In genomic region chr4:153741529-153741928, GRCh38 we compare ENCODE assay signal across 13 cellular contexts.
DNase-seq lines count a peak whose midpoint lies in the region; TF ChIP-seq lines count a peak whose summit lies in the region.
"Had no signal": no experiment of that assay in that cellular context is flagged by ENCODE, and none has a peak within 500 bp of the region (broad histone marks: within the 10 kb centered on the region; RNA-seq: fewer than 3 reads in every experiment).

No MANE protein-coding gene starts in this region.

- H3K36me3 ChIP-seq in BLaER1 (peaks cover 6% of the 10 kb centered on the region; the same call in 1 of the 2 replicates), WERI-Rb-1 (no peaks in the 10 kb centered on the region; the same call in 1 of the 2 replicates)
- H3K36me3 ChIP-seq in BLaER1 treated with 17β-estradiol and CSF1 and Interleukin-3, amounts not matched to agents 10 nM and 100 nM = peaks cover 0 to 24% (median 9%) of the 10 kb centered on the region in 11 experiments; a peak in 11 of 22 replicates
- H3K36me3 ChIP-seq: BE2C, HAP-1 had no signal

- H3K27ac ChIP-seq in BLaER1 (no peak overlapping the region), WERI-Rb-1 (no peak overlapping the region)
- H3K27ac ChIP-seq in BLaER1 treated with 17β-estradiol and CSF1 and Interleukin-3, amounts not matched to agents 10 nM and 100 nM = peak overlapping the region in 6 of 11 experiments; percentile 1 to 81 (median 48); a peak in 10 of 22 replicates
- H3K27ac ChIP-seq: GM23248 had no signal

- TF ChIP-seq CTCF in WERI-Rb-1 (IDR thresholded peaks at IDR 0.05; ENCODE audit: low read depth, low read length) = no peak

- peaks cover 6% of the 10 kb centered on the region for H3K36me3 Mint-ChIP-seq in dendritic cell treated with granulocyte-macrophage colony-stimulating factor and Interleukin-4, amounts not matched to agents 40 ng/mL and 50 ng/mL, for 4 days (ENCODE audit: low read depth)

- no peaks in the 10 kb centered on the region for H4K20me1 ChIP-seq in BLaER1
- no peaks in the 10 kb centered on the region for H4K20me1 ChIP-seq in BLaER1 treated with 17β-estradiol and CSF1 and Interleukin-3, amounts not matched to agents 10 nM and 100 nM

- no peak overlapping the region for H3K9ac ChIP-seq in BLaER1
- H3K9ac ChIP-seq in BLaER1 treated with 17β-estradiol and CSF1 and Interleukin-3, amounts not matched to agents 10 nM and 100 nM = peak overlapping the region in 2 of 11 experiments; percentile 45 to 55; a peak in 3 of 22 replicates
- H3K9ac ChIP-seq: GM23248 had no signal

- H3K4me3 Mint-ChIP-seq in dendritic cell treated with granulocyte-macrophage colony-stimulating factor and Interleukin-4, amounts not matched to agents 40 ng/mL and 50 ng/mL, for 4 days = no peak overlapping the region
- H3K4me3 Mint-ChIP-seq: CD4-positive, CD25-positive, alpha-beta regulatory T cell; CD8-positive, alpha-beta memory T cell had no signal

- intact Hi-C loops in dendritic cell treated with granulocyte-macrophage colony-stimulating factor and Interleukin-4, amounts not matched to agents 40 ng/mL and 50 ng/mL, for 4 days (cut with micrococcal nuclease) = loop anchor here (10.0 kb wide), 2 partner anchors 307 to 597 kb away; no protein-coding TSS in a partner anchor

- H3K4me1 Mint-ChIP-seq in dendritic cell treated with granulocyte-macrophage colony-stimulating factor and Interleukin-4, amounts not matched to agents 40 ng/mL and 50 ng/mL, for 4 days (ENCODE audit: low read depth) = peaks cover 39% of the 10 kb centered on the region
- H3K4me1 Mint-ChIP-seq: CD8-positive, alpha-beta memory T cell had no signal

- H3K9me3 Mint-ChIP-seq in dendritic cell treated with granulocyte-macrophage colony-stimulating factor and Interleukin-4, amounts not matched to agents 40 ng/mL and 50 ng/mL, for 4 days = peaks cover 18% of the 10 kb centered on the region

- peak overlapping the region; percentile 17 for H3K27ac Mint-ChIP-seq in dendritic cell treated with granulocyte-macrophage colony-stimulating factor and Interleukin-4, amounts not matched to agents 40 ng/mL and 50 ng/mL, for 4 days
- H3K27ac Mint-ChIP-seq: CD4-positive, CD25-positive, alpha-beta regulatory T cell; CD8-positive, alpha-beta memory T cell had no signal

- H3K27me3 ChIP-seq in BLaER1 (no peaks in the 10 kb centered on the region), WERI-Rb-1 (ENCODE audit: insufficient read depth, low read depth, severe bottlenecking) (no peaks in the 10 kb centered on the region)
- H3K27me3 ChIP-seq in BLaER1 treated with 17β-estradiol and CSF1 and Interleukin-3, amounts not matched to agents 10 nM and 100 nM = no peaks in the 10 kb centered on the region
- H3K27me3 ChIP-seq: BE2C had no signal

- peak overlapping the region; percentile 40 for H3K4me2 ChIP-seq in BLaER1
- H3K4me2 ChIP-seq in BLaER1 treated with 17β-estradiol and CSF1 and Interleukin-3, amounts not matched to agents 10 nM and 100 nM = peak overlapping the region; percentile 6 to 80 (median 34); a peak in 20 of 22 replicates

- H3K27me3 Mint-ChIP-seq in dendritic cell treated with granulocyte-macrophage colony-stimulating factor and Interleukin-4, amounts not matched to agents 40 ng/mL and 50 ng/mL, for 4 days = no peaks in the 10 kb centered on the region

- DNase-seq in MV-4-11 (lab: John Stamatoyannopoulos, UW) = peak; percentile 17
- no peak for DNase-seq in NCI-H345 (lab: John Stamatoyannopoulos, UW)
- no peak for DNase-seq in WERI-Rb-1
- DNase-seq: ACHN; BE2C; CD4-positive, CD25-positive, alpha-beta regulatory T cell; CD8-positive, alpha-beta memory T cell; COR-L47; GM23248 had no signal

- H3K9me3 ChIP-seq in BLaER1 (peaks cover 50% of the 10 kb centered on the region), WERI-Rb-1 (ENCODE audit: severe bottlenecking) (peaks cover 7% of the 10 kb centered on the region)
- peaks cover 47 to 71% (median 62%) of the 10 kb centered on the region in 11 experiments for H3K9me3 ChIP-seq in BLaER1 treated with 17β-estradiol and CSF1 and Interleukin-3, amounts not matched to agents 10 nM and 100 nM (replicated peaks in 1 of 11)
- H3K9me3 ChIP-seq: BE2C, HAP-1 had no signal

- peak overlapping the region; percentile 5; the same call in 1 of the 2 replicates for H3K4me3 ChIP-seq in BLaER1
- H3K4me3 ChIP-seq in BLaER1 treated with 17β-estradiol and CSF1 and Interleukin-3, amounts not matched to agents 10 nM and 100 nM = peak overlapping the region in 3 of 10 experiments; percentile 1 to 38 (median 30); a peak in 1 of 20 replicates
- no peak overlapping the region for H3K4me3 ChIP-seq in WERI-Rb-1 (ENCODE audit: low read depth, low read length)
- H3K4me3 ChIP-seq: GM23248, HAP-1 had no signal

- peaks cover 23% of the 10 kb centered on the region for H3K4me1 ChIP-seq in BLaER1
- H3K4me1 ChIP-seq in BLaER1 treated with 17β-estradiol and CSF1 and Interleukin-3, amounts not matched to agents 10 nM and 100 nM = peaks cover 17 to 65% (median 24%) of the 10 kb centered on the region in 10 experiments
- H3K4me1 ChIP-seq: BE2C, HAP-1 had no signal

Comparison
In these comparisons a context has a peak if more than half of its experiments do, and no peak if none do; other contexts are left out.
1. H3K27ac ChIP-seq: peak in BLaER1 treated with 17β-estradiol and CSF1 and Interleukin-3, amounts not matched to agents 10 nM and 100 nM (6 of 11); none in BLaER1 (single experiment) and WERI-Rb-1 (single experiment).